Comparison of ENCODE assay signal across 17 cellular contexts in genomic region chr16:70701596-70701995, GRCh38. TPM values are rescaled to one million over a fixed set of nuclear protein-coding genes. Genes with fewer than 3 reads are reported as not detected.
DNase-seq lines count a peak whose midpoint lies in the region; ATAC-seq and TF ChIP-seq lines count a peak whose summit lies in the region.
"Had no signal": no experiment of that assay in that cellular context is flagged by ENCODE, and none has a peak within 500 bp of the region (broad histone marks: within the 10 kb centered on the region; RNA-seq: fewer than 3 reads in every experiment).

No MANE protein-coding gene starts in this region.

- TF ChIP-seq EP300 in upper lobe of left lung (IDR thresholded peaks at IDR 0.05) = no peak

- H3K4me3 ChIP-seq in neuronal stem cell (ENCODE audit: low read length in 2 of 2) (no peak overlapping the region), upper lobe of left lung (no peak overlapping the region)
- H3K4me3 ChIP-seq: heart right ventricle, pancreas had no signal

- no peak overlapping the region for H2AFZ ChIP-seq in neuronal stem cell (ENCODE audit: low read length)

- H3K23ac ChIP-seq in neuronal stem cell (ENCODE audit: low read depth, low read length, poor library complexity) = peak overlapping the region; percentile 2

- H3K4me2 ChIP-seq in neuronal stem cell (ENCODE audit: insufficient read depth, low read length, poor library complexity, severe bottlenecking) = no peak overlapping the region

- no peaks in the 10 kb centered on the region for H3K9me3 Mint-ChIP-seq in activated naive CD4-positive, alpha-beta T cell treated with anti-CD3 and anti-CD28 coated beads, Interleukin-2, amount 50 U/mL, for 72 hours
- H3K9me3 Mint-ChIP-seq in dendritic cell treated with granulocyte-macrophage colony-stimulating factor and Interleukin-4, amounts not matched to agents 40 ng/mL and 50 ng/mL, for 4 days = no peaks in the 10 kb centered on the region
- H3K9me3 Mint-ChIP-seq: activated naive CD4-positive, alpha-beta T cell treated with anti-CD3 and anti-CD28 coated beads, Interleukin-2, amount 50 U/mL, for 24 hours had no signal

- no peak overlapping the region for H2BK15ac ChIP-seq in neuronal stem cell (ENCODE audit: low read length)

- peak overlapping the region; percentile 39 for H3K14ac ChIP-seq in neuronal stem cell (ENCODE audit: low read length)

- no peak overlapping the region for H2BK12ac ChIP-seq in neuronal stem cell (ENCODE audit: low read length)

- ATAC-seq in activated naive CD4-positive, alpha-beta T cell treated with anti-CD3 and anti-CD28 coated beads, Interleukin-2, amount 50 U/mL, for 72 hours = no peak
- no peak for ATAC-seq in upper lobe of left lung (ENCODE audit: low FRiP score in 2 of 2)
- ATAC-seq: heart right ventricle, left ventricle myocardium superior, Panc1 had no signal

- H3K27me3 ChIP-seq in neuronal stem cell (ENCODE audit: control insufficient read depth in 3 of 3, insufficient read depth in 3 of 3, low read depth in 1 of 3, low read length in 3 of 3) = no peaks in the 10 kb centered on the region
- H3K27me3 ChIP-seq in upper lobe of left lung = no peaks in the 10 kb centered on the region
- H3K27me3 ChIP-seq: heart right ventricle, pancreas had no signal

- no peak overlapping the region for H4K8ac ChIP-seq in neuronal stem cell (ENCODE audit: low read depth, low read length)

- no peak for DNase-seq in activated naive CD4-positive, alpha-beta T cell treated with anti-CD3 and anti-CD28 coated beads, Interleukin-2, amount 50 U/mL, for 72 hours (ENCODE audit: low spot score in 2 of 2)
- DNase-seq in activated naive CD4-positive, alpha-beta T cell treated with Interleukin-2 at 50 U/mL for 16 hours = no peak
- DNase-seq in neuronal stem cell (ENCODE audit: low spot score) (no peak), upper lobe of left lung (no peak), NCI-H1417 treated with DMSO at 0.1 percent for 48 hours (lab: John Stamatoyannopoulos, UW) (no peak), SKM-1 (lab: John Stamatoyannopoulos, UW; ENCODE audit: unreplicated experiment) (no peak)
- DNase-seq in activated CD4-positive, alpha-beta T cell treated with anti-CD3 and anti-CD28 coated beads, Interleukin-2, amount 50 U/mL, for 48 hours = no peak
- DNase-seq: heart right ventricle, left ventricle myocardium superior, NCI-H446 treated with DMSO at 0.1 percent for 48 hours, pancreas had no signal

- H3K4me3 Mint-ChIP-seq in dendritic cell treated with granulocyte-macrophage colony-stimulating factor and Interleukin-4, amounts not matched to agents 40 ng/mL and 50 ng/mL, for 4 days = peak overlapping the region; percentile 4
- H3K4me3 Mint-ChIP-seq: activated naive CD4-positive, alpha-beta T cell treated with anti-CD3 and anti-CD28 coated beads, Interleukin-2, amount 50 U/mL, for 24 hours had no signal

- H3K18ac ChIP-seq in neuronal stem cell (ENCODE audit: low read length) = no peak overlapping the region

- no peak overlapping the region for H3K27ac ChIP-seq in neuronal stem cell (replicated peaks; ENCODE audit: low read length)
- peak overlapping the region in 3 of 4 donors; percentile 48 to 74 (median 63) for H3K27ac ChIP-seq in upper lobe of left lung

- no peak overlapping the region for H3K4ac ChIP-seq in neuronal stem cell (ENCODE audit: low read length)

- peaks cover 16 to 24% of the 10 kb centered on the region in 2 donors for H3K4me1 ChIP-seq in neuronal stem cell (ENCODE audit: control insufficient read depth in 2 of 2, insufficient read depth in 1 of 2, low read depth in 1 of 2, low read length in 2 of 2)
- H3K4me1 ChIP-seq in upper lobe of left lung = peaks cover 41 to 63% (median 54%) of the 10 kb centered on the region in 4 donors
- H3K4me1 ChIP-seq: pancreas had no signal

- intact Hi-C loops in dendritic cell treated with granulocyte-macrophage colony-stimulating factor and Interleukin-4, amounts not matched to agents 40 ng/mL and 50 ng/mL, for 4 days (cut with micrococcal nuclease) = no loop called here

- H3K79me1 ChIP-seq in neuronal stem cell (ENCODE audit: low read depth, low read length) = peaks cover 3% of the 10 kb centered on the region

- WGBS in neuronal stem cell (ENCODE audit: extremely low coverage in 2 of 2, insufficient read length in 2 of 2, insufficient replicate concordance in 1 of 2), 2 donors = no CpG with 5 or more reads among the region's 9 CpGs
- WGBS in upper lobe of left lung, 2 donors = 87 to 88% methylated on average over 8 to 9 of the region's 9 CpGs

- no peak overlapping the region for H2BK5ac ChIP-seq in neuronal stem cell (ENCODE audit: low read length)

- no peak for TF ChIP-seq POLR2A in upper lobe of left lung (IDR thresholded peaks at IDR 0.05)

- H3K27me3 Mint-ChIP-seq in dendritic cell treated with granulocyte-macrophage colony-stimulating factor and Interleukin-4, amounts not matched to agents 40 ng/mL and 50 ng/mL, for 4 days = no peaks in the 10 kb centered on the region
- H3K27me3 Mint-ChIP-seq: activated naive CD4-positive, alpha-beta T cell treated with anti-CD3 and anti-CD28 coated beads, Interleukin-2, amount 50 U/mL, for 24 hours had no signal

- H2AK5ac ChIP-seq in neuronal stem cell (ENCODE audit: low read depth, low read length) = no peak overlapping the region

- peaks cover 75% of the 10 kb centered on the region for H3K4me1 Mint-ChIP-seq in dendritic cell treated with granulocyte-macrophage colony-stimulating factor and Interleukin-4, amounts not matched to agents 40 ng/mL and 50 ng/mL, for 4 days (ENCODE audit: low read depth)

- H3K36me3 Mint-ChIP-seq in activated naive CD4-positive, alpha-beta T cell treated with anti-CD3 and anti-CD28 coated beads, Interleukin-2, amount 50 U/mL, for 72 hours = no peaks in the 10 kb centered on the region
- H3K36me3 Mint-ChIP-seq in dendritic cell treated with granulocyte-macrophage colony-stimulating factor and Interleukin-4, amounts not matched to agents 40 ng/mL and 50 ng/mL, for 4 days (ENCODE audit: low read depth) = peaks cover 95% of the 10 kb centered on the region
- H3K36me3 Mint-ChIP-seq: activated naive CD4-positive, alpha-beta T cell treated with anti-CD3 and anti-CD28 coated beads, Interleukin-2, amount 50 U/mL, for 24 hours had no signal

- H4K91ac ChIP-seq in neuronal stem cell (ENCODE audit: low read depth, low read length, poor library complexity) = no peak overlapping the region

- H3K9me3 ChIP-seq in neuronal stem cell (replicated peaks in 1 of 2; ENCODE audit: control insufficient read depth in 2 of 2, insufficient read depth in 1 of 2, low read depth in 1 of 2, low read length in 2 of 2) (peaks cover 0 to 8% of the 10 kb centered on the region in 2 donors), upper lobe of left lung (no peaks in the 10 kb centered on the region)
- H3K9me3 ChIP-seq: heart right ventricle, pancreas had no signal

- no peak overlapping the region for H2BK120ac ChIP-seq in neuronal stem cell (ENCODE audit: low read depth, low read length)

- H3K27ac Mint-ChIP-seq in activated naive CD4-positive, alpha-beta T cell treated with anti-CD3 and anti-CD28 coated beads, Interleukin-2, amount 50 U/mL, for 72 hours = peak overlapping the region; percentile 40 to 98
- H3K27ac Mint-ChIP-seq in dendritic cell treated with granulocyte-macrophage colony-stimulating factor and Interleukin-4, amounts not matched to agents 40 ng/mL and 50 ng/mL, for 4 days = peak overlapping the region; percentile 30
- H3K27ac Mint-ChIP-seq: activated naive CD4-positive, alpha-beta T cell treated with anti-CD3 and anti-CD28 coated beads, Interleukin-2, amount 50 U/mL, for 24 hours had no signal

- no peak overlapping the region for H3K9ac ChIP-seq in neuronal stem cell (ENCODE audit: low read depth, low read length, poor library complexity)

- no peak for TF ChIP-seq CTCF in upper lobe of left lung (IDR thresholded peaks at IDR 0.05)

- peaks cover 3 to 12% of the 10 kb centered on the region in 2 donors for H3K36me3 ChIP-seq in neuronal stem cell (replicated peaks in 1 of 2; ENCODE audit: control insufficient read depth in 2 of 2, insufficient read depth in 2 of 2, low read length in 2 of 2)
- H3K36me3 ChIP-seq in upper lobe of left lung = peaks cover 0 to 5% (median 0%) of the 10 kb centered on the region in 4 donors
- H3K36me3 ChIP-seq: pancreas had no signal

RNA-seq across cellular contexts. Expression of gene MTSS2, which starts 15.7 kb away (rescaled TPM):
- 1 to 10 TPM in 1 of 2 donors, under 1 TPM in 1; 0.82 to 1.8 TPM for total RNA-seq in activated naive CD4-positive, alpha-beta T cell treated with anti-CD3 and anti-CD28 coated beads, Interleukin-2, amount 50 U/mL, for 72 hours
- 45.9 TPM for polyA plus RNA-seq in neuronal stem cell (2013, experiment 1 of 2)
- polyA plus RNA-seq in neuronal stem cell (2013, experiment 2 of 2) = 48.5 TPM
- total RNA-seq in upper lobe of left lung = 100 to 1,000 TPM in 1 of 6 donors, 10 to 100 TPM in 5; 40.7 to 202 (median 72.4) TPM

RNA-seq across cellular contexts. Expression of gene IL34, which starts 55.2 kb away (rescaled TPM):
- total RNA-seq in activated naive CD4-positive, alpha-beta T cell treated with anti-CD3 and anti-CD28 coated beads, Interleukin-2, amount 50 U/mL, for 72 hours = not detected
- polyA plus RNA-seq in neuronal stem cell (2013, experiment 1 of 2) = not detected
- 0.03 TPM for polyA plus RNA-seq in neuronal stem cell (2013, experiment 2 of 2)
- total RNA-seq in upper lobe of left lung = 10 to 100 TPM in 5 of 6 donors, 1 to 10 TPM in 1; 3.0 to 32.1 (median 14.8) TPM
- total RNA-seq: A673; activated CD8-positive, alpha-beta memory T cell treated with anti-CD3 and anti-CD28 coated beads for 36 hours; T-helper 2 cell treated with Interferon-gamma antibody and Interleukin-4, amounts not matched to agents 100 ng/mL and 5 ng/mL, for 36 hours had no signal

Comparison
In these comparisons a context has a peak if more than half of its experiments do, and no peak if none do; other contexts are left out.
1. RNA of gene MTSS2, which starts 15.7 kb away (total RNA-seq): 40.7 to 202 TPM in upper lobe of left lung; 0.82 to 1.8 TPM in activated naive CD4-positive, alpha-beta T cell treated with anti-CD3 and anti-CD28 coated beads, Interleukin-2, amount 50 U/mL, for 72 hours; every median in the first group is over 10 times any median in the second.